Comparison of ENCODE assay signal across 8 cellular contexts in genomic region chr9:132409828-132410528, GRCh38. TPM values are rescaled to one million over a fixed set of nuclear protein-coding genes. Genes with fewer than 3 reads are reported as not detected.
DNase-seq lines count a peak whose midpoint lies in the region; ATAC-seq and TF ChIP-seq lines count a peak whose summit lies in the region.

Gene CFAP77 (plus strand): TSS chr9:132410211. CDS start chr9:132410272, 61 bp downstream.

- H4K20me1 ChIP-seq in OCI-LY3 (ENCODE audit: insufficient read depth, low read length), result no peaks in the 10 kb centered on the region

- peak within 1 kb of the TSS; percentile 20 for H3K27ac Mint-ChIP-seq in activated naive CD8-positive, alpha-beta T cell treated with anti-CD3 and anti-CD28 coated beads for 36 hours
- peak within 1 kb of the TSS; percentile 89 for H3K27ac Mint-ChIP-seq in progenitor cell of endocrine pancreas

- H2AFZ ChIP-seq in OCI-LY3 (ENCODE audit: low read depth, low read length), result peak within 1 kb of the TSS; percentile 84; the same call in 1 of the 2 replicates

- WGBS in heart right ventricle, 2 donors, result 1 to 2% methylated on average over 69 of the region's 69 CpGs

- H3K27me3 ChIP-seq in OCI-LY3 (ENCODE audit: low read depth, low read length) (peaks cover 40% of the 10 kb centered on the region), heart right ventricle (peaks cover 0 to 58% (median 45%) of the 10 kb centered on the region in 7 donors)

- peak; percentile 77 for DNase-seq in Right ventricle myocardium inferior (ENCODE audit: missing footprints)
- DNase-seq in cardiac septum (ENCODE audit: low spot score), result no peak
- DNase-seq in activated naive CD8-positive, alpha-beta T cell treated with anti-CD3 and anti-CD28 coated beads for 36 hours, result peak; percentile 34
- DNase-seq in heart right ventricle, result peak; percentile 25 to 59
- peak; percentile 31 for DNase-seq in progenitor cell of endocrine pancreas (ENCODE audit: low spot score, unreplicated experiment)
- DNase-seq in globus pallidus (ENCODE audit: low spot score), result no peak

- H3K9me3 Mint-ChIP-seq in activated naive CD8-positive, alpha-beta T cell treated with anti-CD3 and anti-CD28 coated beads for 36 hours, result no peaks in the 10 kb centered on the region
- H3K9me3 Mint-ChIP-seq in progenitor cell of endocrine pancreas (ENCODE audit: low read depth), result no peaks in the 10 kb centered on the region

- ATAC-seq in Right ventricle myocardium inferior, result peak; percentile 38
- ATAC-seq in heart right ventricle, result peak; percentile 26 to 56 (median 42)
- ATAC-seq in GM18861 (IDR thresholded peaks at IDR 0.05; ENCODE audit: unreplicated experiment), result no peak

- H3K27me3 Mint-ChIP-seq in activated naive CD8-positive, alpha-beta T cell treated with anti-CD3 and anti-CD28 coated beads for 36 hours, result peaks cover 48% of the 10 kb centered on the region
- H3K27me3 Mint-ChIP-seq in progenitor cell of endocrine pancreas, result peaks cover 46% of the 10 kb centered on the region

- peak within 1 kb of the TSS; percentile 32; the same call in 1 of the 2 replicates for H3K9ac ChIP-seq in OCI-LY3 (ENCODE audit: low read length)

- H3K4me3 ChIP-seq in OCI-LY3 (ENCODE audit: low read length) (peak within 1 kb of the TSS; percentile 76), heart right ventricle (peak within 1 kb of the TSS; percentile 27 to 65 (median 53))

- H3K4me1 ChIP-seq in OCI-LY3 (ENCODE audit: low read length) (peaks cover 33% of the 10 kb centered on the region), heart right ventricle (peaks cover 15 to 56% (median 43%) of the 10 kb centered on the region in 9 donors)

- no peaks in the 10 kb centered on the region for H3K36me3 ChIP-seq in OCI-LY3 (replicated peaks; ENCODE audit: low read depth, low read length)
- no peaks in the 10 kb centered on the region for H3K36me3 ChIP-seq in heart right ventricle

- intact Hi-C loops in Right ventricle myocardium inferior (cut with DNase I) (loop anchor here (2.0 to 5.0 kb wide), 3 partner anchors 97 to 389 kb away; no protein-coding TSS in a partner anchor), cardiac septum (cut with DNase I) (loop anchor here (2.0 to 10.0 kb wide), 3 partner anchors 165 to 391 kb away; partner anchors contain the start of gene GTF3C4), heart right ventricle (cut with DNase I) (loop anchor here (2.0 to 10.0 kb wide), 14 partner anchors 53 to 565 kb away; partner anchors contain the start of gene GFI1B (in 1 of the 10))

- TF ChIP-seq CTCF in OCI-LY3 (IDR thresholded peaks at IDR 0.05; ENCODE audit: low read depth, low read length), result no peak
- TF ChIP-seq CTCF in heart right ventricle (IDR thresholded peaks at IDR 0.05), result peak in 1 of 9 donors; percentile 3
- TF ChIP-seq CTCF in progenitor cell of endocrine pancreas (IDR thresholded peaks at IDR 0.05; ENCODE audit: unreplicated experiment), result no peak

- peaks cover 39% of the 10 kb centered on the region for H3K4me1 Mint-ChIP-seq in activated naive CD8-positive, alpha-beta T cell treated with anti-CD3 and anti-CD28 coated beads for 36 hours
- peaks cover 19% of the 10 kb centered on the region for H3K4me1 Mint-ChIP-seq in progenitor cell of endocrine pancreas (ENCODE audit: low read depth)

- H3K27ac ChIP-seq in OCI-LY3 (ENCODE audit: low read length) (no peak within 1 kb of the TSS), heart right ventricle (peak within 1 kb of the TSS in 9 of 10 donors; percentile 47 to 83 (median 73))

- no peaks in the 10 kb centered on the region for H3K9me3 ChIP-seq in OCI-LY3 (ENCODE audit: insufficient read depth, low read length)
- H3K9me3 ChIP-seq in heart right ventricle, result no peaks in the 10 kb centered on the region

- peak within 1 kb of the TSS; percentile 91 for H3K4me2 ChIP-seq in OCI-LY3 (ENCODE audit: low read length)

- H3K36me3 Mint-ChIP-seq in activated naive CD8-positive, alpha-beta T cell treated with anti-CD3 and anti-CD28 coated beads for 36 hours, result peaks cover 12% of the 10 kb centered on the region
- H3K36me3 Mint-ChIP-seq in progenitor cell of endocrine pancreas (ENCODE audit: insufficient read depth), result no peaks in the 10 kb centered on the region

- H3K4me3 Mint-ChIP-seq in activated naive CD8-positive, alpha-beta T cell treated with anti-CD3 and anti-CD28 coated beads for 36 hours, result peak within 1 kb of the TSS; percentile 59
- H3K4me3 Mint-ChIP-seq in progenitor cell of endocrine pancreas (ENCODE audit: low read depth), result peak within 1 kb of the TSS; percentile 64

- peaks cover 14% of the 10 kb centered on the region for H3K79me2 ChIP-seq in OCI-LY3 (ENCODE audit: low read length)

RNA-seq across cellular contexts. Expression of gene CFAP77, which starts in this region (rescaled TPM):
- total RNA-seq in Right ventricle myocardium inferior, result 2.9 TPM
- total RNA-seq in cardiac septum, result 1.2 TPM
- total RNA-seq in activated naive CD8-positive, alpha-beta T cell treated with anti-CD3 and anti-CD28 coated beads for 36 hours, result not detected
- 1 to 10 TPM in 5 of 10 donors, under 1 TPM in 5; 0.53 to 3.1 (median 1.2) TPM for total RNA-seq in heart right ventricle
- polyA plus RNA-seq in heart right ventricle, result 1 to 10 TPM in 1 of 2 donors, under 1 TPM in 1; 0.95 to 4.3 TPM
- 0.43 and 0.64 TPM in 2 replicates for total RNA-seq in progenitor cell of endocrine pancreas

Comparison
In these comparisons a context has a peak if more than half of its experiments do, and no peak if none do; other contexts are left out.
1. DNase-seq: peak in Right ventricle myocardium inferior (single experiment) and heart right ventricle (2 of 2); none in cardiac septum (single experiment) and globus pallidus (single experiment).
2. Peak in DNase-seq in activated naive CD8-positive, alpha-beta T cell treated with anti-CD3 and anti-CD28 coated beads for 36 hours; RNA of the gene not detected or under 1 TPM.
3. Peak in DNase-seq in progenitor cell of endocrine pancreas; RNA of the gene not detected or under 1 TPM.